In the genomic region with DNA sequence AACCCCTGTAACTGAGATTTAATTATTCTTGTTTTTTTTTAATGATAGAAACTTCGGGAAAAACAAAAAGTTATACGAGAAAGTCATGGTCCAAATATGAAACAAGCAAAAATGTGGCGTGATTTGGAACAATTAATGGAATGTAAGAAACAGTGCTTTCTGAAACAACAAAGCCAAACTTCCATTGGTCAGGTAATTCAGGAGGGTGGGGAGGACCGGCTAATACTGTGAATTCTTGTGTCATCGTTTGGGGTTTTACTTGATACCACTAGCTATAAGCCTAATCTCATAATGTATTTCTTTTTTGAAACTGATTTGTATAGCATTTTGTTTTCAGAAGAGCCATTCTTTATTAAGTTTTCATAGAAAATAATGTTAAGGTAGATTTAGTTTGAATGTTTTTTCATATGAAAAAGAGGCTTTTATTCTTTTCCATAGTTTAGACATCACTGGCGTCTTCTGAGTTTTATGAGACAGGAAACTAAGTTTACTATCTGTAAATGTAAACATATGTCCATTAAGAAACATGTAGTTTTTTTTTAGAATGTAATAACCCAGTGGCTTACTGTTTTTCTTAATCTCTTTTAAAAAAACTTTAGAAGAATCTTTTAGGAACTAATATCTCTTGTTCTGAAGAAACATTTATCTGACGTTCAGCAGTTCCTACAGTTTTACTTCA, we compare ENCODE assay signal across 15 cellular contexts.
"Had no signal": no experiment of that assay in that cellular context is flagged by ENCODE, and none has a peak within 500 bp of the region (broad histone marks: within the 10 kb centered on the region; RNA-seq: fewer than 3 reads in every experiment).

No MANE protein-coding gene starts in this region.

- FAIRE-seq: pancreas had no signal

- H3K27ac ChIP-seq: left ventricle myocardium inferior, pancreas, transverse colon, uterus had no signal

- H3K27me3 ChIP-seq: pancreas, transverse colon, uterus had no signal

- H3K4me1 ChIP-seq: pancreas, transverse colon had no signal

- H3K4me3 ChIP-seq: left ventricle myocardium inferior, pancreas, transverse colon, uterus had no signal

- H3K9me3 ChIP-seq: pancreas, transverse colon, uterus had no signal

- ATAC-seq: activated T-cell treated with anti-CD3 and anti-CD28 coated beads, Interleukin-2, amount 50 U/mL, for 72 hours; pancreas; right cardiac atrium; stimulated activated naive CD8-positive, alpha-beta T cell treated with anti-CD3 and anti-CD28 coated beads, Interleukin-15, amount 100 ng/mL, for 72 hours had no signal

- DNase-seq: activated CD4-positive, alpha-beta memory T cell treated with anti-CD3 and anti-CD28 coated beads, Interleukin-2, amount 10 ng/mL, durations not matched to agents 7 days and 5 days; activated CD4-positive, alpha-beta T cell treated with anti-CD3 and anti-CD28 coated beads for 48 hours; activated effector memory CD4-positive, alpha-beta T cell treated with Interleukin-2 at 50 U/mL for 16 hours; activated naive CD4-positive, alpha-beta T cell treated with anti-CD3 and anti-CD28 coated beads for 36 hours; activated naive CD8-positive, alpha-beta T cell treated with anti-CD3 and anti-CD28 coated beads, Interleukin-2, amount 10 ng/mL, durations not matched to agents 7 days and 5 days; activated T-cell treated with anti-CD3 and anti-CD28 coated beads, Interleukin-2, amount 50 U/mL, for 72 hours; amniotic stem cell; foreskin fibroblast; left ventricle myocardium inferior; pancreas; right cardiac atrium; stimulated activated CD4-positive, alpha-beta T cell treated with anti-CD3 and anti-CD28 coated beads, Interleukin-12 subunit alpha, Interleukin-12 subunit beta, amount 100 ng/mL, for 4 hours; stimulated activated naive CD8-positive, alpha-beta T cell treated with anti-CD3 and anti-CD28 coated beads, Interleukin-15, amount 100 ng/mL, for 72 hours; transverse colon; uterus had no signal

- H3K36me3 ChIP-seq: pancreas, transverse colon, uterus had no signal
